In the genomic region with DNA sequence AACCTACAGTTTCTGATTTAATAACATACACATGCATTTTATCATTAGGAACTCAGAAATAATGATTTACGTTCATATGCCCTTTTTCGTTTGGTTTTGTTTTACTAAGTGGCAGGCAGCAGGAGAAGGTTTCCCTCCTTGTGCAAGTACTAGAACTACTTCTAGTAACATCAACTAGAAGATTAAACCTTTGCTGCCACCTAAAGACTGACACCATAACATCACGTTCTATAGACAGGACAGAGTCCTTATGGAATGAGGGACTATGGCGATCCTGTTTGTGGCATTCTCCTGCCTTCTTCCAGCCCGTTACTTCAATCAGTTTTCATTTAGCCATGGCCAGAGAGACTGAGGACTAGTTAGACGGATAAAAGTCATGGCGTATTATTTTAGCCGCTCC, we compare ENCODE assay signal across 8 cellular contexts. TPM values are rescaled to one million over a fixed set of nuclear protein-coding genes. Genes with fewer than 3 reads are reported as not detected.
DNase-seq lines count a peak whose midpoint lies in the region; ATAC-seq and TF ChIP-seq lines count a peak whose summit lies in the region.

No MANE protein-coding gene starts in this region.

- no peaks in the 10 kb centered on the region for H3K36me3 ChIP-seq in breast epithelium
- H3K36me3 ChIP-seq in thoracic aorta = no peaks in the 10 kb centered on the region

- H3K4me1 ChIP-seq in breast epithelium (no peaks in the 10 kb centered on the region), thoracic aorta (ENCODE audit: control insufficient read depth in 1 of 2, low read depth in 2 of 2) (peaks cover 0 to 3% of the 10 kb centered on the region in 2 donors)

- no peak for TF ChIP-seq CTCF in breast epithelium (IDR thresholded peaks at IDR 0.05)
- TF ChIP-seq CTCF in chondrocyte (IDR thresholded peaks at IDR 0.05) = peak; percentile 56
- no peak for TF ChIP-seq CTCF in thoracic aorta (IDR thresholded peaks at IDR 0.05)

- no peak for ATAC-seq in thoracic aorta (ENCODE audit: insufficient number of reproducible peaks, low FRiP score, low read depth)
- no peak for ATAC-seq in HG03354 (IDR thresholded peaks at IDR 0.05; ENCODE audit: poor library complexity, severe bottlenecking, unreplicated experiment)
- no peak for ATAC-seq in HG02973 (IDR thresholded peaks at IDR 0.05; ENCODE audit: unreplicated experiment)

- H3K27ac ChIP-seq in breast epithelium (no peak overlapping the region), thoracic aorta (no peak overlapping the region)

- H3K4me3 Mint-ChIP-seq in chondrocyte (ENCODE audit: unreplicated experiment) = no peak overlapping the region

- H3K27me3 Mint-ChIP-seq in chondrocyte (ENCODE audit: low read depth) = peaks cover 6% of the 10 kb centered on the region

- no peaks in the 10 kb centered on the region for H3K36me3 Mint-ChIP-seq in chondrocyte (ENCODE audit: low read depth)

- no peak for TF ChIP-seq POLR2A in breast epithelium (IDR thresholded peaks at IDR 0.05)

- H3K4me3 ChIP-seq in breast epithelium (peak overlapping the region in 1 of 3 donors; percentile 19), thoracic aorta (peak overlapping the region; percentile 55)

- in situ Hi-C loops in T47D (cut with HindIII; ENCODE audit: low pct_unique_long_range_greater_than_20kb, low sequenced_read_pairs) = no loop called here

- no peaks in the 10 kb centered on the region for H3K9me3 Mint-ChIP-seq in chondrocyte (ENCODE audit: low read depth)

- DNase-seq in T47D (ENCODE audit: low read depth in 1 of 2, low spot score in 1 of 2) (peak; percentile 34 to 75), breast epithelium (ENCODE audit: low spot score in 2 of 2) (no peak), NCI-H2227 (lab: John Stamatoyannopoulos, UW; ENCODE audit: unreplicated experiment) (peak; percentile 45), chondrocyte (ENCODE audit: low spot score) (no peak), thoracic aorta (ENCODE audit: low spot score) (no peak), NK-92 (lab: John Stamatoyannopoulos, UW; ENCODE audit: unreplicated experiment) (no peak)

- no peaks in the 10 kb centered on the region for H3K4me1 Mint-ChIP-seq in chondrocyte (ENCODE audit: low read depth)

- no peak overlapping the region for H3K27ac Mint-ChIP-seq in chondrocyte (ENCODE audit: unreplicated experiment)

- H3K27me3 ChIP-seq in breast epithelium (peaks cover 0 to 6% of the 10 kb centered on the region in 2 donors), thoracic aorta (replicated peaks; ENCODE audit: insufficient read depth) (no peaks in the 10 kb centered on the region)

- H3K9me3 ChIP-seq in breast epithelium = no peaks in the 10 kb centered on the region
- no peaks in the 10 kb centered on the region for H3K9me3 ChIP-seq in thoracic aorta

- intact Hi-C loops in breast epithelium (cut with DNase I; ENCODE audit: low total_unique reads) = no loop called here

RNA-seq across cellular contexts. Expression of gene GAD2, which starts 53.2 kb away (rescaled TPM):
- not detected for total RNA-seq in breast epithelium
- total RNA-seq in chondrocyte = not detected in 3 replicates
- not detected for total RNA-seq in thoracic aorta

Comparison
In these comparisons a context has a peak if more than half of its experiments do, and no peak if none do; other contexts are left out.
1. DNase-seq: peak in T47D (2 of 2) and NCI-H2227 (single experiment); none in breast epithelium (0 of 2), chondrocyte (single experiment), thoracic aorta (single experiment) and NK-92 (single experiment).